31 cellular contexts compared by ENCODE assay signal in the genomic region with DNA sequence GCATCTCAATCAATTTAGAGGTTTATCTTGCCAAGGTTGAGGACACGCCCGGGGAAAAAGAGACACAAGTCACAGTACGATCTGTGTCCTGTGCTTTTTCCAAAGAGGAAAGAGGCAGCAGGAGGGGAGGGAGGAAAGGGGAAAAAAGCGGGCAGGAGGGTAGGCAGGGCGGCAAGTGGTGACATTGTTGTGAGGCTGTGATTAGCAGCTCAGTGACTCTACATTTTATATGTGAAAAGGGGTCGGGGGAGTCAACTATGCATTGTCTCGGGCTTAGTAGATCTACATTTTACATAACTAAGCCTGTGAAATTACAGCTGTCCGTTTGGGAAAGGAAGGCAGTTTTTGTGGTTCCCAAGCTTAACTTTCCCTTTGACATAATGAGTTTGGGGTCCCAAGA. TPM values are rescaled to one million over a fixed set of nuclear protein-coding genes. Genes with fewer than 3 reads are reported as not detected.
DNase-seq lines count a peak whose midpoint lies in the region; ATAC-seq and TF ChIP-seq lines count a peak whose summit lies in the region.
"Had no signal": no experiment of that assay in that cellular context is flagged by ENCODE, and none has a peak within 500 bp of the region (broad histone marks: within the 10 kb centered on the region; RNA-seq: fewer than 3 reads in every experiment).

No MANE protein-coding gene starts in this region.

- H3K36me3 ChIP-seq in CD4-positive, CD25-positive, alpha-beta regulatory T cell (ENCODE audit: control insufficient read depth, insufficient read depth, low read length): no peaks in the 10 kb centered on the region
- H3K36me3 ChIP-seq: gastroesophageal sphincter, right lobe of liver, tibial artery had no signal

- H3K27me3 ChIP-seq in CD4-positive, CD25-positive, alpha-beta regulatory T cell (ENCODE audit: control insufficient read depth, insufficient read depth, low read length): no peaks in the 10 kb centered on the region
- H3K27me3 ChIP-seq: gastroesophageal sphincter, right lobe of liver had no signal

- POLR2A ChIA-PET in WTC11 (lab: Charles Lee): no interaction called here

- peaks cover 58% of the 10 kb centered on the region for H3K4me1 ChIP-seq in CD4-positive, CD25-positive, alpha-beta regulatory T cell (ENCODE audit: control insufficient read depth, insufficient read depth, low read length, poor library complexity, severe bottlenecking)
- H3K4me1 ChIP-seq: parathyroid adenoma, right lobe of liver, tibial artery had no signal

- H3K27me3 Mint-ChIP-seq in T-helper 2 cell treated with Interferon-gamma antibody and Interleukin-4, amounts not matched to agents 5 μg/mL and 100 μg/mL, for 36 hours (ENCODE audit: low read depth): no peaks in the 10 kb centered on the region
- H3K27me3 Mint-ChIP-seq in CD4-positive, CD25-positive, alpha-beta regulatory T cell: no peaks in the 10 kb centered on the region
- peaks cover 51% of the 10 kb centered on the region for H3K27me3 Mint-ChIP-seq in WTC11 (ENCODE audit: low read depth)
- H3K27me3 Mint-ChIP-seq in naive B cell: no peaks in the 10 kb centered on the region
- H3K27me3 Mint-ChIP-seq: stimulated activated naive CD8-positive, alpha-beta T cell treated with anti-CD3 and anti-CD28 coated beads, Interleukin-15, amount 100 ng/mL, for 72 hours had no signal

- no peak for ATAC-seq in CD4-positive, CD25-positive, alpha-beta regulatory T cell (ENCODE audit: low read depth in 2 of 2)
- ATAC-seq in WTC11: peak; percentile 46; the same call in 1 of the 2 replicates
- ATAC-seq in naive B cell (ENCODE audit: low read depth in 2 of 2): no peak
- ATAC-seq in GM21737 (IDR thresholded peaks at IDR 0.05; ENCODE audit: unreplicated experiment): no peak
- no peak for ATAC-seq in HG02588 (IDR thresholded peaks at IDR 0.05; ENCODE audit: unreplicated experiment)
- ATAC-seq: gastroesophageal sphincter; left ventricle myocardium superior; stimulated activated naive CD8-positive, alpha-beta T cell treated with anti-CD3 and anti-CD28 coated beads, Interleukin-15, amount 100 ng/mL, for 72 hours had no signal

- TF ChIP-seq CTCF in WTC11 (IDR thresholded peaks at IDR 0.05): no peak

- CTCF ChIA-PET in WTC11 (lab: Charles Lee): interaction anchor here (0.7 to 2.9 kb wide), 5 partner anchors 11 to 166 kb away, joined by 3 to 31 read pairs (median 3); no protein-coding TSS in a partner anchor

- peaks cover 20% of the 10 kb centered on the region for H3K36me3 Mint-ChIP-seq in T-helper 2 cell treated with Interferon-gamma antibody and Interleukin-4, amounts not matched to agents 5 μg/mL and 100 μg/mL, for 36 hours (ENCODE audit: low read depth)
- H3K36me3 Mint-ChIP-seq in CD4-positive, CD25-positive, alpha-beta regulatory T cell: peaks cover 5% of the 10 kb centered on the region
- H3K36me3 Mint-ChIP-seq in WTC11 (no peaks in the 10 kb centered on the region), naive B cell (no peaks in the 10 kb centered on the region)
- H3K36me3 Mint-ChIP-seq: mesothelial cell of epicardium had no signal

- DNase-seq in T-helper 2 cell treated with Interferon-gamma antibody and Interleukin-4, amounts not matched to agents 5 μg/mL and 100 μg/mL, for 36 hours (ENCODE audit: low spot score): no peak
- no peak for DNase-seq in T-helper 2 cell
- DNase-seq in CD4-positive, CD25-positive, alpha-beta regulatory T cell: no peak
- DNase-seq in WTC11 (ENCODE audit: low spot score): no peak
- DNase-seq in naive B cell: no peak
- no peak for DNase-seq in activated CD4-positive, CD25-positive, alpha-beta regulatory T cell (lab: John Stamatoyannopoulos, UW)
- DNase-seq: activated CD4-positive, alpha-beta T cell treated with anti-CD3 and anti-CD28 coated beads, Interleukin-2, amount 50 U/mL, for 1 hour; activated gamma-delta T cell treated with Interleukin-2 at 50 U/mL for 16 hours; anterior cingulate cortex; cortex of kidney; DMS53; GM23248; hypothalamus; NCI-H146; nephron progenitor cell; right lobe of liver; SHP77; stimulated activated CD4-positive, alpha-beta T cell treated with anti-CD3 and anti-CD28 coated beads, Interleukin-12 subunit alpha, Interleukin-12 subunit beta, amount 100 ng/mL, for 4 hours; stimulated activated CD4-positive, alpha-beta T cell treated with anti-CD3 and anti-CD28 coated beads, Interleukin-4, amount 100 ng/mL, for 24 hours; stimulated activated naive CD8-positive, alpha-beta T cell treated with anti-CD3 and anti-CD28 coated beads, Interleukin-15, amount 100 ng/mL, for 72 hours; SW 1271; tibial artery had no signal

- no peak overlapping the region for H3K4me3 Mint-ChIP-seq in T-helper 2 cell treated with Interferon-gamma antibody and Interleukin-4, amounts not matched to agents 5 μg/mL and 100 μg/mL, for 36 hours
- H3K4me3 Mint-ChIP-seq in CD4-positive, CD25-positive, alpha-beta regulatory T cell: peak overlapping the region in 2 of 4 donors; percentile 31 to 47
- H3K4me3 Mint-ChIP-seq in WTC11 (no peak overlapping the region), naive B cell (peak overlapping the region in 1 of 8 donors; percentile 15)
- H3K4me3 Mint-ChIP-seq: mesothelial cell of epicardium; nephron progenitor cell; stimulated activated naive CD8-positive, alpha-beta T cell treated with anti-CD3 and anti-CD28 coated beads, Interleukin-15, amount 100 ng/mL, for 72 hours had no signal

- H3K9me3 Mint-ChIP-seq in T-helper 2 cell treated with Interferon-gamma antibody and Interleukin-4, amounts not matched to agents 5 μg/mL and 100 μg/mL, for 36 hours: no peaks in the 10 kb centered on the region
- no peaks in the 10 kb centered on the region for H3K9me3 Mint-ChIP-seq in CD4-positive, CD25-positive, alpha-beta regulatory T cell
- H3K9me3 Mint-ChIP-seq in WTC11 (no peaks in the 10 kb centered on the region), naive B cell (no peaks in the 10 kb centered on the region)
- H3K9me3 Mint-ChIP-seq: mesothelial cell of epicardium; nephron progenitor cell; stimulated activated naive CD8-positive, alpha-beta T cell treated with anti-CD3 and anti-CD28 coated beads, Interleukin-15, amount 100 ng/mL, for 72 hours had no signal

- H3K27ac ChIP-seq in CD4-positive, CD25-positive, alpha-beta regulatory T cell (ENCODE audit: insufficient read depth, low read length, poor library complexity, severe bottlenecking): no peak overlapping the region
- H3K27ac ChIP-seq: 22Rv1, GM23248, KMS-11, parathyroid adenoma, right lobe of liver, tibial artery had no signal

- H3K4me1 Mint-ChIP-seq in T-helper 2 cell treated with Interferon-gamma antibody and Interleukin-4, amounts not matched to agents 5 μg/mL and 100 μg/mL, for 36 hours (ENCODE audit: low read depth): peaks cover 34% of the 10 kb centered on the region
- peaks cover 25 to 70% (median 40%) of the 10 kb centered on the region in 4 donors for H3K4me1 Mint-ChIP-seq in CD4-positive, CD25-positive, alpha-beta regulatory T cell
- peaks cover 5% of the 10 kb centered on the region for H3K4me1 Mint-ChIP-seq in WTC11
- H3K4me1 Mint-ChIP-seq in naive B cell: peaks cover 34 to 47% (median 39%) of the 10 kb centered on the region in 3 donors
- H3K4me1 Mint-ChIP-seq: nephron progenitor cell had no signal

- peak overlapping the region; percentile 45 for H3K27ac Mint-ChIP-seq in T-helper 2 cell treated with Interferon-gamma antibody and Interleukin-4, amounts not matched to agents 5 μg/mL and 100 μg/mL, for 36 hours
- H3K27ac Mint-ChIP-seq in CD4-positive, CD25-positive, alpha-beta regulatory T cell: peak overlapping the region; percentile 85 to 94 (median 91)
- H3K27ac Mint-ChIP-seq in WTC11: no peak overlapping the region
- H3K27ac Mint-ChIP-seq in naive B cell: peak overlapping the region in 4 of 6 donors; percentile 22 to 86 (median 74)
- H3K27ac Mint-ChIP-seq: mesothelial cell of epicardium; stimulated activated naive CD8-positive, alpha-beta T cell treated with anti-CD3 and anti-CD28 coated beads, Interleukin-15, amount 100 ng/mL, for 72 hours had no signal

- no peak overlapping the region for H3K4me3 ChIP-seq in CD4-positive, CD25-positive, alpha-beta regulatory T cell (ENCODE audit: low read depth, low read length)
- H3K4me3 ChIP-seq: gastroesophageal sphincter, GM23248, right lobe of liver, tibial artery had no signal

- H3K9me3 ChIP-seq in CD4-positive, CD25-positive, alpha-beta regulatory T cell (ENCODE audit: control insufficient read depth in 2 of 2, low read length in 2 of 2): no peaks in the 10 kb centered on the region
- H3K9me3 ChIP-seq: gastroesophageal sphincter, right lobe of liver, tibial artery had no signal

TF ChIP-seq in WTC11, 78 proteins besides CTCF, POLR2A, EP300 and RAD21 (continues in another document):
- TF ChIP-seq SMAD4 (CRISPR knock-in tag; IDR thresholded peaks at IDR 0.05) (no peak), ERG (CRISPR knock-in tag; IDR thresholded peaks at IDR 0.05) (no peak), NFATC4 (CRISPR knock-in tag; IDR thresholded peaks at IDR 0.05) (no peak), GABPB1 (CRISPR knock-in tag; IDR thresholded peaks at IDR 0.05) (no peak), ZNF263 (CRISPR knock-in tag; IDR thresholded peaks at IDR 0.05; ENCODE audit: low read depth) (no peak)

RNA-seq across cellular contexts. Expression of gene RIPOR1, which starts 22.2 kb away (rescaled TPM):
- 16.6 TPM for total RNA-seq in CD4-positive, CD25-positive, alpha-beta regulatory T cell
- 1 to 10 TPM in 3 of 4 donors, under 1 TPM in 1; 0.91 to 3.1 (median 2.1) TPM for polyA plus RNA-seq in CD4-positive, CD25-positive, alpha-beta regulatory T cell
- total RNA-seq in WTC11 (2021): 14.9 to 15.9 TPM (median 15.5 TPM) in 3 replicates
- 10 to 100 TPM in 5 of 6 donors, 1 to 10 TPM in 1; 3.4 to 34.5 (median 16.5) TPM for polyA plus RNA-seq in naive B cell (ENCODE audit: low read depth in 6 of 6)

RNA-seq across cellular contexts. Expression of gene AGRP, which starts 23.1 kb away (rescaled TPM):
- not detected for total RNA-seq in CD4-positive, CD25-positive, alpha-beta regulatory T cell
- polyA plus RNA-seq in CD4-positive, CD25-positive, alpha-beta regulatory T cell: not detected
- total RNA-seq in WTC11 (2021): not detected in 3 replicates
- polyA plus RNA-seq in naive B cell (ENCODE audit: low read depth in 6 of 6): not detected
- total RNA-seq: gastroesophageal sphincter, GM23248, left ventricle myocardium superior, mesothelial cell of epicardium, NCI-H460, right lobe of liver had no signal
- polyA plus RNA-seq: GM23248 had no signal

RNA-seq across cellular contexts. Expression of gene ATP6V0D1, which starts 25.5 kb away (rescaled TPM):
- 92.5 TPM for total RNA-seq in CD4-positive, CD25-positive, alpha-beta regulatory T cell
- polyA plus RNA-seq in CD4-positive, CD25-positive, alpha-beta regulatory T cell: 100 to 1,000 TPM; 119 to 141 (median 133) TPM
- 32.5 to 44.1 TPM (median 33.8 TPM) in 3 replicates for total RNA-seq in WTC11 (2021)
- 100 to 1,000 TPM; 136 to 255 (median 157) TPM for polyA plus RNA-seq in naive B cell (ENCODE audit: low read depth in 6 of 6)

RNA-seq across cellular contexts. Expression of gene CTCF, which starts 55.9 kb away (rescaled TPM):
- total RNA-seq in CD4-positive, CD25-positive, alpha-beta regulatory T cell: 63.6 TPM
- polyA plus RNA-seq in CD4-positive, CD25-positive, alpha-beta regulatory T cell: 10 to 100 TPM; 44.5 to 80.2 (median 52.9) TPM
- 55.4 to 60.6 TPM (median 57.7 TPM) in 3 replicates for total RNA-seq in WTC11 (2021)
- 10 to 100 TPM; 40.2 to 93.3 (median 67.8) TPM for polyA plus RNA-seq in naive B cell (ENCODE audit: low read depth in 6 of 6)
